ENCODE assay signal across 3 cellular contexts in genomic region chr14:104892517-104893434, GRCh38.
TF ChIP-seq lines count a peak whose summit lies in the region.

No MANE protein-coding gene starts in this region.

TF ChIP-seq in SK-N-SH, 30 proteins besides CTCF, POLR2A, EP300 and RAD21 (continued from another document):
- TF ChIP-seq YY1 (IDR thresholded peaks at IDR 0.05; ENCODE audit: low read depth): no peak
- TF ChIP-seq TAF1 (IDR thresholded peaks at IDR 0.05; ENCODE audit: borderline replicate concordance, low read depth, low read length): no peak
- no peak for TF ChIP-seq RFX5 (IDR thresholded peaks at IDR 0.05; ENCODE audit: low read length)

TF ChIP-seq in SK-N-SH treated with all-trans-retinoic acid at 6 μM for 48 hours, 23 proteins besides CTCF, POLR2A, EP300 and RAD21:
- TF ChIP-seq TSHZ2 (CRISPR knock-in tag; IDR thresholded peaks at IDR 0.05) (no peak), CSRNP3 (CRISPR knock-in tag; IDR thresholded peaks at IDR 0.05) (no peak)

TF ChIP-seq in HEK293, 187 proteins besides CTCF, POLR2A, EP300 and RAD21 (continued from another document):
- TF ChIP-seq PATZ1 (tag by site-specific recombination; IDR thresholded peaks at IDR 0.05) (0 out of 2 replicates have a peak, but pooled peaks have one; percentile 15), ZNF558 (tag by site-specific recombination; IDR thresholded peaks at IDR 0.05) (no peak), ZNF513 (tag by site-specific recombination; IDR thresholded peaks at IDR 0.05) (no peak), KLF10 (tag by site-specific recombination; IDR thresholded peaks at IDR 0.05) (no peak), ZNF324 (tag by site-specific recombination; IDR thresholded peaks at IDR 0.05) (no peak), PRDM10 (tag by site-specific recombination; IDR thresholded peaks at IDR 0.05) (no peak), GLIS2 (tag by site-specific recombination; IDR thresholded peaks at IDR 0.05) (peak; percentile 12; the same call in 1 of the 2 replicates), ZSCAN18 (tag by site-specific recombination; IDR thresholded peaks at IDR 0.05) (no peak), ZBTB20 (tag by site-specific recombination; IDR thresholded peaks at IDR 0.05) (no peak), ZNF146 (tag by site-specific recombination; IDR thresholded peaks at IDR 0.05) (no peak), ZNF248 (tag by site-specific recombination; IDR thresholded peaks at IDR 0.05) (no peak), INSM2 (tag by site-specific recombination; IDR thresholded peaks at IDR 0.05) (no peak), ZNF529 (tag by site-specific recombination; IDR thresholded peaks at IDR 0.05; ENCODE audit: insufficient replicate concordance) (no peak)
